Comparison of ENCODE assay signal across 30 cellular contexts in genomic region chr5:56898213-56898612, GRCh38.
"Had no signal": no experiment of that assay in that cellular context is flagged by ENCODE, and none has a peak within 500 bp of the region (broad histone marks: within the 10 kb centered on the region; RNA-seq: fewer than 3 reads in every experiment).

No MANE protein-coding gene starts in this region.

- H3K27me3 Mint-ChIP-seq: activated CD4-positive, alpha-beta memory T cell treated with anti-CD3 and anti-CD28 coated beads for 36 hours; activated naive CD8-positive, alpha-beta T cell treated with anti-CD3 and anti-CD28 coated beads, Interleukin-2, amount 10 ng/mL, durations not matched to agents 7 days and 5 days; activated T-cell treated with anti-CD3 and anti-CD28 coated beads, Interleukin-2, amount 50 U/mL, for 24 hours; activated T-helper 17 cell treated with anti-CD3 and anti-CD28 coated beads, Interleukin-2, amount 50 U/mL, for 72 hours; brain had no signal

- H2AFZ ChIP-seq: hepatocyte had no signal

- DNase-seq: activated CD4-positive, alpha-beta memory T cell treated with anti-CD3 and anti-CD28 coated beads for 36 hours; activated CD4-positive, alpha-beta T cell treated with anti-CD3 and anti-CD28 coated beads for 1 hour; activated CD4-positive, alpha-beta T cell treated with anti-CD3 and anti-CD28 coated beads for 48 hours; activated CD8-positive, alpha-beta memory T cell treated with anti-CD3 and anti-CD28 coated beads, Interleukin-2, amount 10 ng/mL, durations not matched to agents 7 days and 5 days; activated CD8-positive, alpha-beta memory T cell treated with anti-CD3 and anti-CD28 coated beads, Interleukin-2, amount 50 U/mL, for 4 hours; activated CD8-positive, alpha-beta T cell treated with anti-CD3 and anti-CD28 coated beads, Interleukin-2, amount 10 ng/mL, durations not matched to agents 7 days and 5 days; activated effector memory CD4-positive, alpha-beta T cell treated with Interleukin-2 at 50 U/mL for 16 hours; activated gamma-delta T cell treated with Interleukin-2 at 50 U/mL for 16 hours; activated naive CD4-positive, alpha-beta T cell treated with Interleukin-2 at 50 U/mL for 16 hours; activated naive CD8-positive, alpha-beta T cell treated with anti-CD3 and anti-CD28 coated beads, Interleukin-2, amount 10 ng/mL, durations not matched to agents 7 days and 5 days; activated T-cell treated with anti-CD3 and anti-CD28 coated beads, Interleukin-2, amount 50 U/mL, for 24 hours; central memory CD4-positive, alpha-beta T cell; cerebellar nuclear complex; colonic mucosa; effector CD8-positive, alpha-beta T cell; esophagus squamous epithelium; foreskin melanocyte; heart right ventricle; T-helper 2 cell had no signal

- H3K79me2 ChIP-seq: hepatocyte had no signal

- H3K4me2 ChIP-seq: hepatocyte had no signal

- H3K36me3 ChIP-seq: breast epithelium, colonic mucosa had no signal

- H3K9me3 Mint-ChIP-seq: activated CD4-positive, alpha-beta memory T cell treated with anti-CD3 and anti-CD28 coated beads for 36 hours; activated naive CD4-positive, alpha-beta T cell treated with anti-CD3 and anti-CD28 coated beads, Interleukin-2, amount 50 U/mL, for 72 hours; activated naive CD8-positive, alpha-beta T cell treated with anti-CD3 and anti-CD28 coated beads, Interleukin-2, amount 10 ng/mL, durations not matched to agents 7 days and 5 days; activated T-cell treated with anti-CD3 and anti-CD28 coated beads, Interleukin-2, amount 50 U/mL, for 24 hours; activated T-helper 17 cell treated with anti-CD3 and anti-CD28 coated beads, Interleukin-2, amount 50 U/mL, for 72 hours; brain; WTC11 had no signal

- H3K4me1 Mint-ChIP-seq: brain, WTC11 had no signal

- H3K9me3 ChIP-seq: ascending aorta, breast epithelium, colonic mucosa, esophagus squamous epithelium, gastroesophageal sphincter, heart right ventricle had no signal

- H3K27me3 ChIP-seq: ascending aorta, breast epithelium, cardiac muscle cell, colonic mucosa, esophagus squamous epithelium, gastroesophageal sphincter, heart right ventricle, hepatocyte had no signal

- H3K4me3 Mint-ChIP-seq: activated CD4-positive, alpha-beta memory T cell treated with anti-CD3 and anti-CD28 coated beads for 36 hours; activated CD8-positive, alpha-beta memory T cell treated with anti-CD3 and anti-CD28 coated beads, Interleukin-2, amount 10 ng/mL, durations not matched to agents 7 days and 5 days; activated CD8-positive, alpha-beta T cell treated with anti-CD3 and anti-CD28 coated beads, Interleukin-2, amount 10 ng/mL, durations not matched to agents 7 days and 5 days; activated naive CD8-positive, alpha-beta T cell treated with anti-CD3 and anti-CD28 coated beads, Interleukin-2, amount 10 ng/mL, durations not matched to agents 7 days and 5 days; activated T-cell treated with anti-CD3 and anti-CD28 coated beads, Interleukin-2, amount 50 U/mL, for 24 hours; activated T-helper 17 cell treated with anti-CD3 and anti-CD28 coated beads, Interleukin-2, amount 50 U/mL, for 72 hours; brain; WTC11 had no signal

- H3K27ac Mint-ChIP-seq: activated CD4-positive, alpha-beta memory T cell treated with anti-CD3 and anti-CD28 coated beads for 36 hours; activated CD8-positive, alpha-beta memory T cell treated with anti-CD3 and anti-CD28 coated beads, Interleukin-2, amount 10 ng/mL, durations not matched to agents 7 days and 5 days; activated CD8-positive, alpha-beta T cell treated with anti-CD3 and anti-CD28 coated beads, Interleukin-2, amount 10 ng/mL, durations not matched to agents 7 days and 5 days; activated naive CD4-positive, alpha-beta T cell treated with anti-CD3 and anti-CD28 coated beads, Interleukin-2, amount 50 U/mL, for 72 hours; activated naive CD8-positive, alpha-beta T cell treated with anti-CD3 and anti-CD28 coated beads, Interleukin-2, amount 10 ng/mL, durations not matched to agents 7 days and 5 days; activated T-cell treated with anti-CD3 and anti-CD28 coated beads, Interleukin-2, amount 50 U/mL, for 24 hours; activated T-helper 17 cell treated with anti-CD3 and anti-CD28 coated beads, Interleukin-2, amount 50 U/mL, for 72 hours; brain; WTC11 had no signal

- H3K4me1 ChIP-seq: ascending aorta, breast epithelium, colonic mucosa, gastroesophageal sphincter had no signal

- H3K27ac ChIP-seq: ascending aorta, breast epithelium, cardiac muscle cell, colonic mucosa, epithelial cell of prostate, esophagus squamous epithelium, gastroesophageal sphincter, heart right ventricle, hepatocyte, VCaP had no signal

- H3K4me3 ChIP-seq: ascending aorta, breast epithelium, cardiac muscle cell, colonic mucosa, esophagus squamous epithelium, gastroesophageal sphincter, heart right ventricle, hepatocyte had no signal

- ATAC-seq: activated CD8-positive, alpha-beta memory T cell treated with anti-CD3 and anti-CD28 coated beads, Interleukin-2, amount 10 ng/mL, durations not matched to agents 7 days and 5 days; activated CD8-positive, alpha-beta T cell treated with anti-CD3 and anti-CD28 coated beads, Interleukin-2, amount 10 ng/mL, durations not matched to agents 7 days and 5 days; activated naive CD4-positive, alpha-beta T cell treated with anti-CD3 and anti-CD28 coated beads, Interleukin-2, amount 50 U/mL, for 72 hours; gastroesophageal sphincter; heart right ventricle; WTC11 had no signal
